ENCODE assay signal across 20 cellular contexts in genomic region chr15:71142780-71143179, GRCh38. TPM values are rescaled to one million over a fixed set of nuclear protein-coding genes. Genes with fewer than 3 reads are reported as not detected.
DNase-seq lines count a peak whose midpoint lies in the region; ATAC-seq, FAIRE-seq and TF ChIP-seq lines count a peak whose summit lies in the region.
"Had no signal": no experiment of that assay in that cellular context is flagged by ENCODE, and none has a peak within 500 bp of the region (broad histone marks: within the 10 kb centered on the region; RNA-seq: fewer than 3 reads in every experiment).

No MANE protein-coding gene starts in this region.

- DNase-seq in heart right ventricle: no peak
- no peak for DNase-seq in heart left ventricle
- DNase-seq in HepG2 (ENCODE audit: low spot score): no peak
- DNase-seq in left lobe of liver (ENCODE audit: low spot score): no peak
- DNase-seq in NCI-H2107 (lab: John Stamatoyannopoulos, UW): no peak
- no peak for DNase-seq in NOMO-1 (lab: John Stamatoyannopoulos, UW; ENCODE audit: unreplicated experiment in 2 of 2)
- DNase-seq: CD4-positive, alpha-beta memory T cell; DMS153; DMS79; GDM1; GOT3; H7 had no signal

- no peak for TF ChIP-seq EP300 in HepG2 (IDR thresholded peaks at IDR 0.05; ENCODE audit: low read depth in 2 of 2, low read length in 2 of 2)
- TF ChIP-seq EP300 in HepG2 (CRISPR knock-in tag; IDR thresholded peaks at IDR 0.05; ENCODE audit: borderline replicate concordance): no peak

- H3K36me3 ChIP-seq in heart right ventricle (peaks cover 0 to 13% (median 0%) of the 10 kb centered on the region in 9 donors), heart left ventricle (no peaks in the 10 kb centered on the region), liver (ENCODE audit: control insufficient read depth in 4 of 4, insufficient read depth in 3 of 4, low read depth in 1 of 4, low read length in 3 of 4) (no peaks in the 10 kb centered on the region), HepG2 (replicated peaks in 1 of 2; ENCODE audit: control insufficient read depth in 1 of 2, insufficient read depth in 2 of 2, low read length in 2 of 2) (no peaks in the 10 kb centered on the region)
- H3K36me3 ChIP-seq: BLaER1 had no signal

- H3K9ac ChIP-seq in liver (ENCODE audit: low read depth in 1 of 2, low read length in 2 of 2) (no peak overlapping the region), HepG2 (ENCODE audit: insufficient read depth, low read depth, low read length) (no peak overlapping the region)
- H3K9ac ChIP-seq: BLaER1 had no signal

- H3K4me1 ChIP-seq in heart right ventricle: peaks cover 0 to 85% (median 24%) of the 10 kb centered on the region in 9 donors
- H3K4me1 ChIP-seq in heart left ventricle: peaks cover 0 to 85% (median 35%) of the 10 kb centered on the region in 12 donors
- peaks cover 2 to 64% (median 55%) of the 10 kb centered on the region in 4 donors for H3K4me1 ChIP-seq in liver (ENCODE audit: control insufficient read depth in 4 of 4, insufficient read depth in 4 of 4, low read length in 3 of 4)
- H3K4me1 ChIP-seq in HepG2 (ENCODE audit: insufficient read depth, low read length): peaks cover 10% of the 10 kb centered on the region; the same call in 1 of the 2 replicates
- H3K4me1 ChIP-seq: BLaER1 had no signal

- no TSS peak for BruUV-seq in HepG2 (replicated peaks; lab: Mats Ljungman, UMichigan)

- CTCF ChIA-PET in HepG2 (lab: Yijun Ruan, JAX; ENCODE audit: low intra/inter-chr PET ratio, low total read pairs): no interaction called here

- in situ Hi-C loops in HepG2 (cut with HindIII; ENCODE audit: extremely low pct_ligation_motif_present, low pct_unique_long_range_greater_than_20kb): no loop called here

- H4K20me1 ChIP-seq in HepG2 (ENCODE audit: insufficient read depth, low read length): no peaks in the 10 kb centered on the region
- H4K20me1 ChIP-seq: BLaER1 had no signal

- TF ChIP-seq RAD21 in liver (IDR thresholded peaks at IDR 0.05) (no peak), HepG2 (CRISPR knock-in tag; IDR thresholded peaks at IDR 0.05) (no peak)

- H3K27ac ChIP-seq in heart right ventricle (peak overlapping the region in 7 of 10 donors; percentile 2 to 90 (median 40)), heart left ventricle (peak overlapping the region in 5 of 12 donors; percentile 3 to 61 (median 30)), liver (ENCODE audit: low read depth in 1 of 2, low read length in 2 of 2) (peak overlapping the region; percentile 59 to 82), HepG2 (ENCODE audit: extremely low read length, insufficient read depth, low read length) (no peak overlapping the region)
- H3K27ac ChIP-seq: 22Rv1, BLaER1 had no signal

- TF ChIP-seq POLR2A in heart left ventricle (IDR thresholded peaks at IDR 0.05) (no peak), HepG2 (IDR thresholded peaks at IDR 0.05; ENCODE audit: insufficient read depth in 1 of 2, low read depth in 2 of 2, low read length in 2 of 2) (no peak)

- H3K27me3 ChIP-seq in heart right ventricle: no peaks in the 10 kb centered on the region
- H3K27me3 ChIP-seq in heart left ventricle: no peaks in the 10 kb centered on the region
- H3K27me3 ChIP-seq in liver (ENCODE audit: control insufficient read depth in 4 of 4, insufficient read depth in 4 of 4, low read length in 3 of 4): no peaks in the 10 kb centered on the region
- peaks cover 0 to 6% of the 10 kb centered on the region in 2 experiments; a peak in 1 of 5 replicates for H3K27me3 ChIP-seq in HepG2 (ENCODE audit: control insufficient read depth in 1 of 2, insufficient read depth in 2 of 2, low read length in 2 of 2)
- H3K27me3 ChIP-seq: BLaER1 had no signal

- no peak for FAIRE-seq in HepG2 (lab: Jason Lieb, UNC)
- FAIRE-seq: GM12892, GM18507 had no signal

- H2AFZ ChIP-seq in HepG2 (ENCODE audit: low read length): no peak overlapping the region

- no peak overlapping the region for H3K4me2 ChIP-seq in HepG2 (ENCODE audit: low read depth, low read length)
- H3K4me2 ChIP-seq: BLaER1 had no signal

- no peaks in the 10 kb centered on the region for H3K9me3 ChIP-seq in heart right ventricle
- H3K9me3 ChIP-seq in heart left ventricle: no peaks in the 10 kb centered on the region
- no peaks in the 10 kb centered on the region for H3K9me3 ChIP-seq in liver (ENCODE audit: control insufficient read depth in 4 of 4, low read length in 3 of 4)
- no peaks in the 10 kb centered on the region for H3K9me3 ChIP-seq in HepG2 (ENCODE audit: low read length)
- H3K9me3 ChIP-seq: BLaER1 had no signal

- ATAC-seq in heart right ventricle: no peak
- no peak for ATAC-seq in heart left ventricle
- no peak for ATAC-seq in HepG2
- peak; percentile 47 for ATAC-seq in esophagus mucosa
- ATAC-seq in left lobe of liver: peak; percentile 13
- ATAC-seq: HCT116 had no signal

- no peaks in the 10 kb centered on the region for H3K79me2 ChIP-seq in HepG2 (ENCODE audit: insufficient read depth, low read length)

- TF ChIP-seq CTCF in heart right ventricle (IDR thresholded peaks at IDR 0.05) (no peak), heart left ventricle (IDR thresholded peaks at IDR 0.05) (no peak), liver (IDR thresholded peaks at IDR 0.05; ENCODE audit: low read depth, low read length, missing input control) (no peak), HepG2 (CRISPR knock-in tag; IDR thresholded peaks at IDR 0.05) (no peak)

- POLR2A ChIA-PET in HepG2 (lab: Yijun Ruan, JAX): no interaction called here

- H3K4me3 ChIP-seq in heart right ventricle (no peak overlapping the region), heart left ventricle (no peak overlapping the region), liver (ENCODE audit: low read depth in 1 of 3, low read length in 3 of 3) (no peak overlapping the region), HepG2 (replicated peaks in 1 of 3; ENCODE audit: insufficient read depth in 1 of 3, low read depth in 2 of 3, low read length in 3 of 3) (no peak overlapping the region)
- H3K4me3 ChIP-seq: BLaER1 had no signal

- intact Hi-C loops in heart right ventricle (cut with DNase I) (no loop called here), heart left ventricle (cut with DNase I) (loop anchor here in 1 of 10 donors (10.0 kb wide), 1 partner anchor 92 kb away; no protein-coding TSS in a partner anchor), HepG2 (cut with micrococcal nuclease; ENCODE audit: unreplicated experiment) (no loop called here)

- 77 to 80% methylated on average over 3 of the region's 3 CpGs for WGBS in heart right ventricle, 2 donors
- 62 to 71% (median 70%) methylated on average over 3 of the region's 3 CpGs for WGBS in heart left ventricle, 4 donors
- 69% methylated on average over 3 of the region's 3 CpGs for WGBS in liver
- WGBS in HepG2 (ENCODE audit: low lambda C conversion rate): 21% methylated on average over 3 of the region's 3 CpGs

TF ChIP-seq in liver, 16 proteins besides CTCF, POLR2A, EP300 and RAD21 (continues in another document):
- TF ChIP-seq HNF4A (conservative IDR thresholded peaks at IDR 0.05) (no peak), EGR1 (IDR thresholded peaks at IDR 0.05; ENCODE audit: low read depth in 2 of 2) (no peak), NR2F2 (IDR thresholded peaks at IDR 0.05) (no peak), GABPA (IDR thresholded peaks at IDR 0.05 in 1 of 2, conservative IDR thresholded peaks at IDR 0.05 in 1 of 2) (no peak)
- TF ChIP-seq, protein P1, sequence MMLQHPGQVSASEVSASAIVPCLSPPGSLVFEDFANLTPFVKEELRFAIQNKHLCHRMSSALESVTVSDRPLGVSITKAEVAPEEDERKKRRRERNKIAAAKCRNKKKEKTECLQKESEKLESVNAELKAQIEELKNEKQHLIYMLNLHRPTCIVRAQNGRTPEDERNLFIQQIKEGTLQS (IDR thresholded peaks at IDR 0.05): no peak

TF ChIP-seq in HepG2, 621 proteins besides CTCF, POLR2A, EP300 and RAD21 (continues in another document):
- TF ChIP-seq ZNF547 (CRISPR knock-in tag; IDR thresholded peaks at IDR 0.05) (no peak), BHLHE40 (IDR thresholded peaks at IDR 0.05; ENCODE audit: low read length) (no peak)

RNA-seq across cellular contexts. Expression of gene THSD4, which starts 27.5 kb away (rescaled TPM):
- total RNA-seq in heart right ventricle: 100 to 1,000 TPM in 8 of 10 donors, 10 to 100 TPM in 2; 72.3 to 212 (median 170) TPM
- polyA plus RNA-seq in heart right ventricle: 10 to 100 TPM; 20.8 to 29.4 TPM
- total RNA-seq in heart left ventricle: 100 to 1,000 TPM in 5 of 9 donors, 10 to 100 TPM in 4; 57.4 to 206 (median 104) TPM
- polyA plus RNA-seq in heart left ventricle: 10 to 100 TPM; 32.6 to 42.4 TPM
- 10 to 100 TPM in 1 of 2 donors, under 1 TPM in 1; 0.23 to 11.5 TPM for total RNA-seq in liver
- polyA plus RNA-seq in liver: 1 to 10 TPM; 1.3 to 2.5 TPM
- total RNA-seq in HepG2 (2016; rRNA removed; fragmentation: Illumina TruSeq; extraction: Trizol): 0.07 TPM in 2 replicates
- total RNA-seq in HepG2 (2016; cell fraction: cytosol; rRNA removed; fragmentation: Illumina TruSeq; extraction: Trizol; ENCODE audit: low read depth): not detected in 2 replicates
- 0.04 TPM in 1 of 2 replicates, not detected in the other for total RNA-seq in HepG2 (2016; cell fraction: insoluble cytoplasmic fraction; rRNA removed; fragmentation: Illumina TruSeq; extraction: Trizol)
- total RNA-seq in HepG2 (2016; cell fraction: membrane; rRNA removed; fragmentation: Illumina TruSeq; extraction: Trizol): 0.06 and 0.07 TPM in 2 replicates
- 0.16 TPM in 1 of 2 replicates, not detected in the other for total RNA-seq in HepG2 (2016; cell fraction: nucleus; rRNA removed; fragmentation: Illumina TruSeq; extraction: Trizol)
- 0.21 and 0.26 TPM in 2 replicates for polyA plus RNA-seq in HepG2 (2011; rRNA removed)
- polyA plus RNA-seq in HepG2 (2011; cell fraction: cytosol; rRNA removed): 0.15 and 0.27 TPM in 2 replicates
- polyA plus RNA-seq in HepG2 (2011; cell fraction: nucleus; rRNA removed): 0.24 and 0.33 TPM in 2 replicates
- 0.24 and 0.53 TPM in 2 replicates for polyA plus RNA-seq in HepG2 (2012)
- polyA plus RNA-seq in HepG2 (2016; cell fraction: cytosol; fragmentation: Illumina TruSeq; extraction: Trizol; ENCODE audit: low read depth): 0.03 TPM in 1 of 2 replicates, not detected in the other
- not detected in 2 replicates for polyA plus RNA-seq in HepG2 (2016; cell fraction: insoluble cytoplasmic fraction; fragmentation: Illumina TruSeq; extraction: Trizol; ENCODE audit: low read depth)
- 0.03 and 0.12 TPM in 2 replicates for polyA plus RNA-seq in HepG2 (2016; cell fraction: membrane; fragmentation: Illumina TruSeq; extraction: Trizol; ENCODE audit: low read depth)
- 0.15 TPM in 1 of 2 replicates, not detected in the other for polyA plus RNA-seq in HepG2 (2016; cell fraction: nucleus; fragmentation: Illumina TruSeq; extraction: Trizol; ENCODE audit: insufficient read depth, low read depth)
- 0.06 and 7.6 TPM in 2 replicates for polyA minus RNA-seq in HepG2 (2011; rRNA and poly(A)+ RNA removed; ENCODE audit: low replicate concordance)
- polyA minus RNA-seq in HepG2 (2011; cell fraction: cytosol; rRNA and poly(A)+ RNA removed): 0.10 and 0.26 TPM in 2 replicates
- polyA minus RNA-seq in HepG2 (2011; cell fraction: nucleus; rRNA and poly(A)+ RNA removed): 0.12 and 0.26 TPM in 2 replicates
- 121 TPM for total RNA-seq in esophagus mucosa
- total RNA-seq in left lobe of liver: 19.5 TPM
- total RNA-seq: CD4-positive, alpha-beta memory T cell had no signal
- polyA plus RNA-seq: CD14-positive monocyte; CD4-positive, alpha-beta memory T cell had no signal

Comparison
In these comparisons a context has a peak if more than half of its experiments do, and no peak if none do; other contexts are left out.
1. ATAC-seq: peak in esophagus mucosa (single experiment) and left lobe of liver (single experiment); none in heart right ventricle (0 of 8), heart left ventricle (0 of 4) and HepG2 (single experiment).